32 cellular contexts compared by ENCODE assay signal in genomic region chr12:117159674-117160073, GRCh38.
"Had no signal": no experiment of that assay in that cellular context is flagged by ENCODE, and none has a peak within 500 bp of the region (broad histone marks: within the 10 kb centered on the region; RNA-seq: fewer than 3 reads in every experiment).

No MANE protein-coding gene starts in this region.

- H3K27me3 ChIP-seq: Peyer's patch, SJSA1 had no signal

- H3K4me1 ChIP-seq: Peyer's patch, SJSA1 had no signal

- H3K27me3 Mint-ChIP-seq: activated CD4-positive, alpha-beta memory T cell treated with anti-CD3 and anti-CD28 coated beads for 36 hours; activated naive CD4-positive, alpha-beta T cell treated with anti-CD3 and anti-CD28 coated beads, Interleukin-2, amount 50 U/mL, for 24 hours; activated naive CD8-positive, alpha-beta T cell treated with anti-CD3 and anti-CD28 coated beads, Interleukin-2, amount 10 ng/mL, durations not matched to agents 7 days and 5 days had no signal

- H3K9me3 Mint-ChIP-seq: activated CD4-positive, alpha-beta memory T cell treated with anti-CD3 and anti-CD28 coated beads for 36 hours; activated naive CD4-positive, alpha-beta T cell treated with anti-CD3 and anti-CD28 coated beads, Interleukin-2, amount 50 U/mL, for 24 hours; activated naive CD8-positive, alpha-beta T cell treated with anti-CD3 and anti-CD28 coated beads, Interleukin-2, amount 10 ng/mL, durations not matched to agents 7 days and 5 days; activated T-helper 2 cell treated with anti-CD3 and anti-CD28 coated beads, Interferon-gamma antibody, Interleukin-2, Interleukin-4, amounts not matched to agents 10 μg/mL and 5 μg/mL and 100 μg/mL, durations not matched to agents 14 hours and 24 hours and 36 hours; brain; T-helper 2 cell treated with Interferon-gamma antibody and Interleukin-4, amounts not matched to agents 5 μg/mL and 100 μg/mL, for 36 hours; WTC11 had no signal

- H3K27ac ChIP-seq: Peyer's patch, SJSA1 had no signal

- ATAC-seq: activated CD4-positive, CD25-positive, alpha-beta regulatory T cell treated with anti-CD3 and anti-CD28 coated beads, Interleukin-2, amount 50 U/mL, for 24 hours; PC-3; WTC11 had no signal

- FAIRE-seq: bronchial epithelial cell had no signal

- H3K27ac Mint-ChIP-seq: activated T-helper 2 cell treated with anti-CD3 and anti-CD28 coated beads, Interferon-gamma antibody, Interleukin-2, Interleukin-4, amounts not matched to agents 10 μg/mL and 5 μg/mL and 100 μg/mL, durations not matched to agents 14 hours and 24 hours and 36 hours; T-helper 2 cell treated with Interferon-gamma antibody and Interleukin-4, amounts not matched to agents 5 μg/mL and 100 μg/mL, for 36 hours; WTC11 had no signal

- DNase-seq: activated CD4-positive, alpha-beta memory T cell treated with anti-CD3 and anti-CD28 coated beads for 36 hours; activated CD4-positive, alpha-beta T cell treated with anti-CD3 and anti-CD28 coated beads for 4 hours; activated CD4-positive, alpha-beta T cell treated with anti-CD3 and anti-CD28 coated beads, Interleukin-2, amount 50 U/mL, for 1 hour; activated CD8-positive, alpha-beta memory T cell treated with anti-CD3 and anti-CD28 coated beads, Interleukin-2, amount 50 U/mL, for 4 hours; activated gamma-delta T cell; activated naive CD4-positive, alpha-beta T cell treated with Interleukin-2 at 50 U/mL for 16 hours; activated naive CD8-positive, alpha-beta T cell treated with anti-CD3 and anti-CD28 coated beads, Interleukin-2, amount 10 ng/mL, durations not matched to agents 7 days and 5 days; activated T-cell treated with anti-CD3 and anti-CD28 coated beads for 4 hours; caudate nucleus; cerebellar nuclear complex; Karpas-422; KBM-7; NCI-H1105; NCI-H1417 treated with DMSO at 0.1 percent for 48 hours; NCI-H187 treated with DMSO at 0.1 percent for 48 hours; NCI-H2081; NCI-H446 treated with DMSO at 0.1 percent for 48 hours; NCI-H524; NK-92 treated with Interleukin-12 subunit alpha and Interleukin-12 subunit beta, amount 100 ng/mL, for 24 hours; PC-3; Peyer's patch; RPMI8226; SHP77 treated with DMSO at 0.1 percent for 48 hours; SW 1271 had no signal

- H3K4me3 ChIP-seq: Peyer's patch, SJSA1 had no signal

- H3K9me3 ChIP-seq: Peyer's patch, SJSA1 had no signal

- H3K4me1 Mint-ChIP-seq: activated naive CD4-positive, alpha-beta T cell treated with anti-CD3 and anti-CD28 coated beads, Interleukin-2, amount 50 U/mL, for 24 hours; activated naive CD8-positive, alpha-beta T cell treated with anti-CD3 and anti-CD28 coated beads, Interleukin-2, amount 10 ng/mL, durations not matched to agents 7 days and 5 days; brain had no signal

- H3K4me3 Mint-ChIP-seq: activated CD4-positive, alpha-beta memory T cell treated with anti-CD3 and anti-CD28 coated beads for 36 hours; activated naive CD4-positive, alpha-beta T cell treated with anti-CD3 and anti-CD28 coated beads, Interleukin-2, amount 50 U/mL, for 24 hours; activated naive CD8-positive, alpha-beta T cell treated with anti-CD3 and anti-CD28 coated beads, Interleukin-2, amount 10 ng/mL, durations not matched to agents 7 days and 5 days; brain; T-helper 2 cell treated with Interferon-gamma antibody and Interleukin-4, amounts not matched to agents 5 μg/mL and 100 μg/mL, for 36 hours; WTC11 had no signal
